Comparison of ENCODE assay signal across 8 cellular contexts in the genomic region with DNA sequence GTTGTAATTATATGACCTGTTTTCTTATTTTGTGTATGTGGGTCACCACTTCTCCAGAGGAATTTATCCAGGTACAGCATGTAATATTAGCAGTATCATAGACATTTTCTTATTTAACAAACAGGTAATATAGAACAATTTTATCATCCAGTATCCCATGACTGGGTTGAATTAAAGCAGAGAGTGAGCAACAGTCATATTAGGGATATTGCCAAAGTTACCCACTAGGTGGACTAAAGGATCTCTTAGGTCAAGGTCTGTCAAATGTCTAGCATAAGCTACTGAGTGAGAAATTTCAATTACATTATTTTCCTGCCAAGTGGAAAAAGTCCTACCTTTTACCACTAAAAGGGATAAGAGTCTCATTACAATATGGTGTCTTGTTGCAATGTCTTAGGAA.
DNase-seq lines count a peak whose midpoint lies in the region; ATAC-seq and TF ChIP-seq lines count a peak whose summit lies in the region.

No MANE protein-coding gene starts in this region.

- no peaks in the 10 kb centered on the region for H3K36me3 Mint-ChIP-seq in chondrocyte (ENCODE audit: low read depth)
- peaks cover 3% of the 10 kb centered on the region for H3K36me3 Mint-ChIP-seq in type B pancreatic cell

- H3K4me3 Mint-ChIP-seq in chondrocyte (ENCODE audit: unreplicated experiment) (no peak overlapping the region), type B pancreatic cell (no peak overlapping the region)

- no peak overlapping the region for H3K27ac ChIP-seq in sigmoid colon

- TF ChIP-seq CTCF in chondrocyte (IDR thresholded peaks at IDR 0.05) (peak; percentile 74), type B pancreatic cell (conservative IDR thresholded peaks at IDR 0.05) (peak; percentile 63), sigmoid colon (IDR thresholded peaks at IDR 0.05) (no peak)

- H3K9me3 ChIP-seq in sigmoid colon = no peaks in the 10 kb centered on the region

- H3K4me3 ChIP-seq in sigmoid colon = no peak overlapping the region

- no peaks in the 10 kb centered on the region for H3K4me1 Mint-ChIP-seq in chondrocyte (ENCODE audit: low read depth)
- H3K4me1 Mint-ChIP-seq in type B pancreatic cell (ENCODE audit: unreplicated experiment) = peaks cover 8% of the 10 kb centered on the region

- DNase-seq in DMS 273 (lab: John Stamatoyannopoulos, UW; ENCODE audit: unreplicated experiment) = peak; percentile 79
- peak; percentile 9 to 70 for DNase-seq in NCI-H2081 (lab: John Stamatoyannopoulos, UW)
- no peak for DNase-seq in chondrocyte (ENCODE audit: low spot score)
- no peak for DNase-seq in type B pancreatic cell (ENCODE audit: extremely low spot score, unreplicated experiment)
- DNase-seq in sigmoid colon = no peak
- DNase-seq in GDM1 (lab: John Stamatoyannopoulos, UW) = no peak

- no peaks in the 10 kb centered on the region for H3K4me1 ChIP-seq in sigmoid colon

- TF ChIP-seq POLR2A in sigmoid colon (IDR thresholded peaks at IDR 0.05) = no peak

- ATAC-seq in GM21576 (IDR thresholded peaks at IDR 0.05; ENCODE audit: unreplicated experiment) (peak; percentile 75), HG03175 (IDR thresholded peaks at IDR 0.05; ENCODE audit: unreplicated experiment) (no peak)

- H3K36me3 ChIP-seq in sigmoid colon = no peaks in the 10 kb centered on the region

- intact Hi-C loops in sigmoid colon (cut with DNase I) = no loop called here

- TF ChIP-seq EP300 in sigmoid colon (IDR thresholded peaks at IDR 0.05) = no peak

- no peaks in the 10 kb centered on the region for H3K9me3 Mint-ChIP-seq in chondrocyte (ENCODE audit: low read depth)
- peaks cover 4% of the 10 kb centered on the region for H3K9me3 Mint-ChIP-seq in type B pancreatic cell

- H3K27ac Mint-ChIP-seq in chondrocyte (ENCODE audit: unreplicated experiment) = no peak overlapping the region
- no peak overlapping the region for H3K27ac Mint-ChIP-seq in type B pancreatic cell

- no peaks in the 10 kb centered on the region for H3K27me3 ChIP-seq in sigmoid colon

- H3K27me3 Mint-ChIP-seq in chondrocyte (ENCODE audit: low read depth) (no peaks in the 10 kb centered on the region), type B pancreatic cell (no peaks in the 10 kb centered on the region)

Comparison
In these comparisons a context has a peak if more than half of its experiments do, and no peak if none do; other contexts are left out.
1. DNase-seq: peak in DMS 273 (single experiment) and NCI-H2081 (2 of 2); none in chondrocyte (single experiment), type B pancreatic cell (single experiment), sigmoid colon (single experiment) and GDM1 (single experiment).
2. CTCF ChIP-seq: peak in chondrocyte (single experiment) and type B pancreatic cell (single experiment); none in sigmoid colon (0 of 4).